ENCODE assay signal across 1 cellular context in the genomic region with DNA sequence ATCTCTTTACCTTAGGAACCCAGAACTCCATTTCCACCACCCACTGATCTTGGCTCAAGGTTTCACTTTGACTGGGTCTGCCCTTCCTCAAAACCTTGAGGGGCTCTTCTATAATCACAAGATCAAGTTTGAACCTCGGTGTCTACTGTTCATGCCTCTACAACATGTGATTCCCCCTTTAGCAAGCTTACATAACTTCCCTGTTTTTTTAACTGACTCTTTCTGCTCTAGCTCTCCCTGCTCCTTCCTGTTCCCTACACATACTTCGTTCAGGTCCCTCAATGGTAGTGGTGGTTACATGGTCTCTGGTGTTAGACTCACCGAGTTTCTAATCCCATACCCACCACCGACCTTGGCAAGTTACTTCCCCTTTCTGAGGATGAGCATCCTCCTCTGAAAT.
TF ChIP-seq lines count a peak whose summit lies in the region.

No MANE protein-coding gene starts in this region.

TF ChIP-seq in K562, 482 proteins besides CTCF, POLR2A, EP300 and RAD21:
- TF ChIP-seq ZNF354B (CRISPR knock-in tag; IDR thresholded peaks at IDR 0.05) (no peak), DACH1 (IDR thresholded peaks at IDR 0.05; ENCODE audit: partially characterized antibody) (no peak)
TF ChIP-seq in K562: peak in this region for 0.
